ENCODE assay signal across 8 cellular contexts in genomic region chr2:166996465-166996864, GRCh38.
"Had no signal": no experiment of that assay in that cellular context is flagged by ENCODE, and none has a peak within 500 bp of the region (broad histone marks: within the 10 kb centered on the region; RNA-seq: fewer than 3 reads in every experiment).

No MANE protein-coding gene starts in this region.

- ATAC-seq: GM12878 had no signal

- FAIRE-seq: G401.6, GM12878, GM12891, GM12892, GM18507, GM19239 had no signal

- H3K4me3 ChIP-seq: GM12878 had no signal

- DNase-seq: GDM1, GF-D8 had no signal
